ENCODE assay signal across 1 cellular context in genomic region chr1:245837741-245838140, GRCh38.
TF ChIP-seq lines count a peak whose summit lies in the region.

No MANE protein-coding gene starts in this region.

TF ChIP-seq in SK-N-SH, 30 proteins besides CTCF, POLR2A, EP300 and RAD21 (continued from another document):
- TF ChIP-seq USF2 (IDR thresholded peaks at IDR 0.05; ENCODE audit: borderline replicate concordance, low read depth, low read length): no peak
- TF ChIP-seq TAF1 (IDR thresholded peaks at IDR 0.05; ENCODE audit: borderline replicate concordance, low read depth, low read length): no peak
- TF ChIP-seq MAX (IDR thresholded peaks at IDR 0.05; ENCODE audit: low read depth): 0 out of 2 replicates have a peak, but pooled peaks have one; percentile 18
- TF ChIP-seq RFX5 (IDR thresholded peaks at IDR 0.05; ENCODE audit: low read length): no peak
- no peak for TF ChIP-seq MEF2A (IDR thresholded peaks at IDR 0.05; ENCODE audit: borderline replicate concordance, low read depth)
- no peak for TF ChIP-seq ZBTB33 (IDR thresholded peaks at IDR 0.05; ENCODE audit: borderline replicate concordance, low read depth)
- TF ChIP-seq JUND (IDR thresholded peaks at IDR 0.05): peak; percentile 47; the same call in 1 of the 2 replicates
TF ChIP-seq in SK-N-SH: peak in this region for 3.
